14 cellular contexts compared by ENCODE assay signal in the genomic region with DNA sequence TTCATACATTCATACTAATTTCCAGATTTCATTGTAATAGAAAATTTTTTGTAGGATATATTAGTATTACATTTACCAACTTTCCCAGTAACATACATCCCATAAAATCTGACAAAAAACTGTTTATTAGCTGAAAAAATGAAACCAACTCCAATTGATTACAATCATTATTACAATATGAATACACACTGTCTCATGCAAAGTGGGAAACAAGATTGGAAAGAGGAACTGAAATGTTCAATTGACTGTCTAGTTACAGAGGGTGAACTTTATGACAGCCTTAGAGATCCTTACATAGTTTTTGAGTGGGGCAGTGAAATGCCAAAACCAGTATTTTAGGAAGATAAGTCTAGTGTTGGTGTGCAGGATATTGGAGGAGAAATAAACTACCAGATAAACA. TPM values are rescaled to one million over a fixed set of nuclear protein-coding genes. Genes with fewer than 3 reads are reported as not detected.
DNase-seq lines count a peak whose midpoint lies in the region; ATAC-seq, FAIRE-seq and TF ChIP-seq lines count a peak whose summit lies in the region.
"Had no signal": no experiment of that assay in that cellular context is flagged by ENCODE, and none has a peak within 500 bp of the region (broad histone marks: within the 10 kb centered on the region; RNA-seq: fewer than 3 reads in every experiment).

No MANE protein-coding gene starts in this region.

- TF ChIP-seq POLR2A in K562 (conservative IDR thresholded peaks at IDR 0.05), result no peak
- no peak for TF ChIP-seq POLR2A in uterus (IDR thresholded peaks at IDR 0.05)

- H3K9me3 Mint-ChIP-seq in endodermal cell, result no peaks in the 10 kb centered on the region
- H3K9me3 Mint-ChIP-seq: neural crest cell; stimulated activated naive CD8-positive, alpha-beta T cell treated with anti-CD3 and anti-CD28 coated beads, Interleukin-15, Interleukin-2, amounts not matched to agents 100 ng/mL and 50 ng/mL, for 24 hours; WTC11 had no signal

- H3K79me2 ChIP-seq in K562 (ENCODE audit: control insufficient read depth, insufficient read depth, low read length), result no peaks in the 10 kb centered on the region

- no peak for TF ChIP-seq RAD21 in K562 (CRISPR knock-in tag; conservative IDR thresholded peaks at IDR 0.05 in 1 of 2, IDR thresholded peaks at IDR 0.05 in 1 of 2)

- no peak for TF ChIP-seq CTCF in K562 (IDR thresholded peaks at IDR 0.05 in 2 of 3, conservative IDR thresholded peaks at IDR 0.05 in 1 of 3; ENCODE audit: insufficient read depth in 2 of 3, low read depth in 1 of 3, low read length in 3 of 3)
- TF ChIP-seq CTCF in endodermal cell (conservative IDR thresholded peaks at IDR 0.05), result no peak
- no peak for TF ChIP-seq CTCF in uterus (IDR thresholded peaks at IDR 0.05)

- in situ Hi-C loops in K562 (cut with MboI), result no loop called here

- H3K4me3 Mint-ChIP-seq in endodermal cell, result no peak overlapping the region
- H3K4me3 Mint-ChIP-seq: neural crest cell; stimulated activated naive CD8-positive, alpha-beta T cell treated with anti-CD3 and anti-CD28 coated beads, Interleukin-15, Interleukin-2, amounts not matched to agents 100 ng/mL and 50 ng/mL, for 24 hours; WTC11 had no signal

- H3K9me3 ChIP-seq in K562 (replicated peaks; ENCODE audit: control insufficient read depth, insufficient read depth, low read depth, low read length), result no peaks in the 10 kb centered on the region
- H3K9me3 ChIP-seq in endodermal cell (ENCODE audit: control insufficient read depth, low read length), result no peaks in the 10 kb centered on the region
- no peaks in the 10 kb centered on the region for H3K9me3 ChIP-seq in uterus

- H3K4me1 ChIP-seq in K562 (replicated peaks in 1 of 2; ENCODE audit: control insufficient read depth in 2 of 2, insufficient read depth in 2 of 2, low read length in 2 of 2), result no peaks in the 10 kb centered on the region
- peaks cover 3% of the 10 kb centered on the region for H3K4me1 ChIP-seq in endodermal cell (ENCODE audit: control insufficient read depth, insufficient read depth, low read length)
- H3K4me1 ChIP-seq in uterus, result no peaks in the 10 kb centered on the region

- CTCF ChIA-PET in K562 (lab: Yijun Ruan, JAX; ENCODE audit: low intra/inter-chr PET ratio), result no interaction called here

- no peak overlapping the region for H3K4me2 ChIP-seq in K562 (ENCODE audit: insufficient read depth, low read length)

- no peak for FAIRE-seq in K562 (lab: Jason Lieb, UNC)

- H3K27me3 Mint-ChIP-seq in endodermal cell (ENCODE audit: insufficient read depth), result no peaks in the 10 kb centered on the region
- H3K27me3 Mint-ChIP-seq: stimulated activated naive CD8-positive, alpha-beta T cell treated with anti-CD3 and anti-CD28 coated beads, Interleukin-15, Interleukin-2, amounts not matched to agents 100 ng/mL and 50 ng/mL, for 24 hours had no signal

- ATAC-seq in GM18909 (IDR thresholded peaks at IDR 0.05; ENCODE audit: poor library complexity, unreplicated experiment), result peak; percentile 99
- peak; percentile 100 for ATAC-seq in GM21717 (IDR thresholded peaks at IDR 0.05; ENCODE audit: unreplicated experiment)
- ATAC-seq in HG03108 (IDR thresholded peaks at IDR 0.05; ENCODE audit: unreplicated experiment), result peak; percentile 83
- no peak for ATAC-seq in K562
- ATAC-seq in left lobe of liver, result no peak
- ATAC-seq: WTC11 had no signal

- H3K27me3 ChIP-seq in K562 (ENCODE audit: control insufficient read depth in 2 of 2, insufficient read depth in 2 of 2, low read length in 2 of 2) (no peaks in the 10 kb centered on the region; a peak in 1 of 5 replicates), endodermal cell (ENCODE audit: control insufficient read depth, insufficient read depth, low read length, poor library complexity, severe bottlenecking) (no peaks in the 10 kb centered on the region), uterus (no peaks in the 10 kb centered on the region)

- H3K27ac ChIP-seq in K562 (ENCODE audit: extremely low read depth, low read depth, low read length) (no peak overlapping the region), endodermal cell (ENCODE audit: low read depth, low read length) (no peak overlapping the region), uterus (no peak overlapping the region)

- no TSS peak for BruUV-seq in K562 (replicated peaks; lab: Mats Ljungman, UMichigan)

- H3K4me3 ChIP-seq in K562, result no peak overlapping the region
- no peak overlapping the region for H3K4me3 ChIP-seq in endodermal cell (ENCODE audit: low read length)
- H3K4me3 ChIP-seq in uterus, result no peak overlapping the region

- TF ChIP-seq EP300 in K562 (IDR thresholded peaks at IDR 0.05; ENCODE audit: low read length), result no peak

- H3K36me3 Mint-ChIP-seq in endodermal cell (ENCODE audit: low read depth), result no peaks in the 10 kb centered on the region
- H3K36me3 Mint-ChIP-seq: WTC11 had no signal

- no peaks in the 10 kb centered on the region for H3K36me3 ChIP-seq in K562 (ENCODE audit: control insufficient read depth, insufficient read depth, low read length)
- H3K36me3 ChIP-seq in endodermal cell (ENCODE audit: control insufficient read depth, insufficient read depth, low read length), result no peaks in the 10 kb centered on the region
- H3K36me3 ChIP-seq in uterus, result no peaks in the 10 kb centered on the region

- no peaks in the 10 kb centered on the region for H4K20me1 ChIP-seq in K562 (replicated peaks; ENCODE audit: control insufficient read depth, insufficient read depth, low read length)

- intact Hi-C loops in K562 (cut with micrococcal nuclease) (no loop called here), uterus (cut with DNase I; ENCODE audit: low total_unique reads) (no loop called here)

- H3K9me1 ChIP-seq in K562 (ENCODE audit: control insufficient read depth, insufficient read depth, low read length), result no peaks in the 10 kb centered on the region

- H3K27ac Mint-ChIP-seq in endodermal cell, result no peak overlapping the region
- H3K27ac Mint-ChIP-seq: stimulated activated naive CD8-positive, alpha-beta T cell treated with anti-CD3 and anti-CD28 coated beads, Interleukin-15, Interleukin-2, amounts not matched to agents 100 ng/mL and 50 ng/mL, for 24 hours; WTC11 had no signal

- H3K4me1 Mint-ChIP-seq in endodermal cell, result peaks cover 7% of the 10 kb centered on the region
- H3K4me1 Mint-ChIP-seq: neural crest cell, WTC11 had no signal

- H2AFZ ChIP-seq in K562 (ENCODE audit: low read depth, low read length), result no peak overlapping the region

- H3K9ac ChIP-seq in K562 (ENCODE audit: insufficient read depth in 1 of 2, low read depth in 2 of 2, low read length in 2 of 2), result no peak overlapping the region
- H3K9ac ChIP-seq in endodermal cell (ENCODE audit: extremely low read depth, low read length, poor library complexity, severe bottlenecking), result no peak overlapping the region

- no peak for DNase-seq in K562 (ENCODE audit: extremely low read depth in 1 of 4, low spot score in 3 of 4)
- no peak for DNase-seq in nucleus accumbens (lab: John Stamatoyannopoulos, UW)
- DNase-seq in left lobe of liver (ENCODE audit: low spot score), result no peak
- no peak for DNase-seq in endodermal cell
- no peak for DNase-seq in uterus
- DNase-seq: caudate nucleus, IMR-90, islet precursor cell had no signal

- POLR2A ChIA-PET in K562 (lab: Yijun Ruan, JAX), result interaction anchor here (1.1 kb wide), 1 partner anchor 17 kb away, joined by 3 read pairs; no protein-coding TSS in a partner anchor

RNA-seq across cellular contexts. Expression of gene AMBN, which starts 2.3 kb away (rescaled TPM):
- total RNA-seq in K562 (2011; cell fraction: chromatin; rRNA removed; ENCODE audit: low replicate concordance), result not detected in 2 replicates
- total RNA-seq in K562 (2011; cell fraction: nucleolus; rRNA removed), result not detected in 2 replicates
- not detected in 2 replicates for total RNA-seq in K562 (2011; cell fraction: nucleoplasm; rRNA removed)
- total RNA-seq in K562 (2014; rRNA removed) (0.09 and 0.16 TPM in 2 replicates), K562 (2014; rRNA removed; fragmentation: Illumina TruSeq; extraction: Trizol) (not detected in 2 replicates), K562 (2015; rRNA removed; fragmentation: Illumina TruSeq; extraction: Trizol) (not detected in 2 replicates), K562 (2021) (not detected in 2 replicates), left lobe of liver (not detected), endodermal cell (not detected), uterus (not detected)
- polyA plus RNA-seq in K562 (2011; rRNA removed) (not detected in 2 replicates), K562 (2014; fragmentation: Illumina TruSeq; extraction: Trizol) (not detected in 2 replicates), K562 (2014; fragmentation: Nextera tagmentation; extraction: Ambion mirVana) (under 1 TPM in 1 of 2 experiments, not detected in 1; 0.03 TPM), K562 (2014; rRNA removed) (0.07 TPM in 1 of 2 replicates, not detected in the other)
- polyA plus RNA-seq in K562 (2011; cell fraction: cytosol; rRNA removed), result not detected in 2 replicates
- not detected in 2 replicates for polyA plus RNA-seq in K562 (2011; cell fraction: nucleus; rRNA removed)
- 0.07 TPM in 1 of 2 replicates, not detected in the other for polyA plus RNA-seq in K562 (2012)
- polyA minus RNA-seq in K562 (2011; rRNA and poly(A)+ RNA removed), result not detected in 2 replicates
- not detected in 2 replicates for polyA minus RNA-seq in K562 (2011; cell fraction: cytosol; rRNA and poly(A)+ RNA removed)
- polyA minus RNA-seq in K562 (2011; cell fraction: nucleus; rRNA and poly(A)+ RNA removed), result not detected in 2 replicates
- 0.18 TPM for polyA plus RNA-seq in endodermal cell (2013, experiment 1 of 2)
- 0.33 TPM for polyA plus RNA-seq in endodermal cell (2013, experiment 2 of 2)
- total RNA-seq: IMR-90, neural crest cell, WTC11 had no signal
- polyA plus RNA-seq: IMR-90 had no signal

RNA-seq across cellular contexts. Expression of gene ENAM, which starts 38.8 kb away (rescaled TPM):
- total RNA-seq in K562 (2011; cell fraction: chromatin; rRNA removed; ENCODE audit: low replicate concordance), result not detected in 2 replicates
- not detected in 2 replicates for total RNA-seq in K562 (2011; cell fraction: nucleolus; rRNA removed)
- not detected in 2 replicates for total RNA-seq in K562 (2011; cell fraction: nucleoplasm; rRNA removed)
- total RNA-seq in K562 (2014; rRNA removed), result 0.09 TPM in 1 of 2 replicates, not detected in the other
- total RNA-seq in K562 (2014; rRNA removed; fragmentation: Illumina TruSeq; extraction: Trizol), result 0.13 TPM in 1 of 2 replicates, not detected in the other
- total RNA-seq in K562 (2015; rRNA removed; fragmentation: Illumina TruSeq; extraction: Trizol), result 0.04 and 0.08 TPM in 2 replicates
- 0.04 TPM in 1 of 2 replicates, not detected in the other for total RNA-seq in K562 (2021)
- polyA plus RNA-seq in K562 (2011; rRNA removed), result not detected in 2 replicates
- polyA plus RNA-seq in K562 (2011; cell fraction: cytosol; rRNA removed), result not detected in 2 replicates
- not detected in 2 replicates for polyA plus RNA-seq in K562 (2011; cell fraction: nucleus; rRNA removed)
- 0.07 TPM in 1 of 2 replicates, not detected in the other for polyA plus RNA-seq in K562 (2012)
- polyA plus RNA-seq in K562 (2014; fragmentation: Illumina TruSeq; extraction: Trizol), result not detected in 2 replicates
- not detected for polyA plus RNA-seq in K562 (2014; fragmentation: Nextera tagmentation; extraction: Ambion mirVana)
- polyA plus RNA-seq in K562 (2014; rRNA removed), result not detected in 2 replicates
- not detected in 2 replicates for polyA minus RNA-seq in K562 (2011; rRNA and poly(A)+ RNA removed)
- polyA minus RNA-seq in K562 (2011; cell fraction: cytosol; rRNA and poly(A)+ RNA removed), result not detected in 2 replicates
- not detected in 2 replicates for polyA minus RNA-seq in K562 (2011; cell fraction: nucleus; rRNA and poly(A)+ RNA removed)
- total RNA-seq in left lobe of liver, result 0.25 TPM
- total RNA-seq in endodermal cell, result not detected
- not detected for polyA plus RNA-seq in endodermal cell (2013, experiment 1 of 2)
- polyA plus RNA-seq in endodermal cell (2013, experiment 2 of 2), result not detected
- total RNA-seq in uterus, result under 1 TPM in 2 of 4 donors, not detected in 2; 0.24 to 0.83 TPM
- total RNA-seq: neural crest cell, WTC11 had no signal

Comparison
In these comparisons a context has a peak if more than half of its experiments do, and no peak if none do; other contexts are left out.
1. ATAC-seq: peak in GM18909 (single experiment), GM21717 (single experiment) and HG03108 (single experiment); none in K562 (single experiment) and left lobe of liver (single experiment).